In genomic region chr3:120742198-120743080, GRCh38 we compare ENCODE assay signal across 1 cellular context.
A peak's percentile ranks its signal among the peaks of the same experiment; 100 is the strongest.
TF ChIP-seq lines count a peak whose summit lies in the region.

Gene GTF2E1 (plus strand): TSS chr3:120742744. CDS start chr3:120750553, 7,809 bp downstream.
Gene RABL3 (minus strand): TSS chr3:120742516. CDS start chr3:120742507, 9 bp downstream.

TF ChIP-seq in HCT116, 20 proteins besides CTCF, POLR2A, EP300 and RAD21 (continued from another document):
- TF ChIP-seq EZH2 (IDR thresholded peaks at IDR 0.05) (no peak), MAX (IDR thresholded peaks at IDR 0.05) (peak; percentile 64; the same call in 1 of the 2 replicates), YY1 (IDR thresholded peaks at IDR 0.05; ENCODE audit: extremely low read depth, insufficient replicate concordance, low read depth, low read length) (peak; percentile 94), POLR2AphosphoS5 (IDR thresholded peaks at IDR 0.05; ENCODE audit: low read depth, low read length) (peak; percentile 80), SP1 (IDR thresholded peaks at IDR 0.05; ENCODE audit: low read depth) (peak; percentile 97), SIN3A (IDR thresholded peaks at IDR 0.05; ENCODE audit: low read depth) (peak; percentile 71), TCF7L2 (IDR thresholded peaks at IDR 0.05; ENCODE audit: borderline replicate concordance, extremely low read depth, insufficient read depth, insufficient read length) (no peak)
TF ChIP-seq in HCT116: peak in this region for 8.
